In the genomic region with DNA sequence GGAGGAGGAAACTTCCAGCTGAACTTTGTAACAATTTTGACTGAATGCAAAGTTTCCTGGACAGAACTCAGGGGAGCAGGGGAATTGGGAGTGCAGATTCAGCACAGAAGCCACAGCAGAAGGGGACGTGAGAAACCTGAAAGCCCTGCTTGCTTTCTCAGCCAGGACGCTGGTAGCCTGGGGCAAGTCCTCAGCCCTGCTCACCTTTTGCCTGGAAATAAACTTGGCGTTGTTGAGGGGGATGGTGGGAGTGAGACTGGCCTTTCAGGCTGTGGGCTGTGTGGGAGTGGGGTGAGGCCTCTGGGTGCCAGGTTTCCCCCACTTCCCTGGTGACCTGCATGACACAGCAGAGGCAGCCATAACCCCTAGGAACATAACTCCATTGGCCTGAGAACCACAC, we compare ENCODE assay signal across 23 cellular contexts.
"Had no signal": no experiment of that assay in that cellular context is flagged by ENCODE, and none has a peak within 500 bp of the region (broad histone marks: within the 10 kb centered on the region; RNA-seq: fewer than 3 reads in every experiment).

No MANE protein-coding gene starts in this region.

- H3K9me3 Mint-ChIP-seq: activated CD4-positive, alpha-beta T cell treated with anti-CD3 and anti-CD28 coated beads, Interleukin-2, amount 10 ng/mL, durations not matched to agents 24 days and 14 days had no signal

- H3K27me3 Mint-ChIP-seq: activated B cell treated with CpG ODN at 0.5 μM for 24 hours; activated CD4-positive, alpha-beta T cell treated with anti-CD3 and anti-CD28 coated beads, Interleukin-2, amount 10 ng/mL, durations not matched to agents 24 days and 14 days; activated naive CD8-positive, alpha-beta T cell treated with anti-CD3 and anti-CD28 coated beads, Interleukin-2, amount 50 U/mL, for 24 hours; central memory CD8-positive, alpha-beta T cell; T-helper 17 cell had no signal

- DNase-seq: activated B cell treated with CpG ODN at 0.5 μM for 24 hours; activated CD4-positive, alpha-beta T cell treated with anti-CD3 and anti-CD28 coated beads for 1 hour; activated CD4-positive, alpha-beta T cell treated with anti-CD3 and anti-CD28 coated beads, Interleukin-2, amount 10 ng/mL, durations not matched to agents 24 days and 14 days; activated CD4-positive, alpha-beta T cell treated with anti-CD3 and anti-CD28 coated beads, Interleukin-2, amount 50 U/mL, for 48 hours; activated effector memory CD4-positive, alpha-beta T cell treated with anti-CD3 and anti-CD28 coated beads, Interleukin-2, amount 50 U/mL, for 16 hours; activated naive CD4-positive, alpha-beta T cell treated with Interleukin-2 at 50 U/mL for 16 hours; activated naive CD8-positive, alpha-beta T cell treated with anti-CD3 and anti-CD28 coated beads, Interleukin-2, amount 50 U/mL, for 24 hours; activated T-cell treated with anti-CD3 and anti-CD28 coated beads, Interleukin-2, amount 50 U/mL, for 4 hours; Kasumi-1; KBM-7; NCI-H1092; NCI-H2029; NCI-H2107; NCI-H226; NCI-H526; NCI-H774; OCI-M1; SIG-M5; T-helper 17 cell; T-helper 9 cell had no signal

- H3K27ac Mint-ChIP-seq: activated B cell treated with CpG ODN at 0.5 μM for 24 hours; activated CD4-positive, alpha-beta T cell treated with anti-CD3 and anti-CD28 coated beads, Interleukin-2, amount 10 ng/mL, durations not matched to agents 24 days and 14 days; activated naive CD4-positive, alpha-beta T cell treated with anti-CD3 and anti-CD28 coated beads, Interleukin-2, amount 50 U/mL, for 72 hours; activated naive CD8-positive, alpha-beta T cell treated with anti-CD3 and anti-CD28 coated beads, Interleukin-2, amount 50 U/mL, for 24 hours; brain; T-helper 17 cell had no signal

- H3K36me3 Mint-ChIP-seq: brain had no signal

- H3K4me3 Mint-ChIP-seq: activated B cell treated with CpG ODN at 0.5 μM for 24 hours; activated CD4-positive, alpha-beta T cell treated with anti-CD3 and anti-CD28 coated beads, Interleukin-2, amount 10 ng/mL, durations not matched to agents 24 days and 14 days; activated naive CD8-positive, alpha-beta T cell treated with anti-CD3 and anti-CD28 coated beads, Interleukin-2, amount 50 U/mL, for 24 hours; activated T-cell treated with anti-CD3 and anti-CD28 coated beads, Interleukin-2, amount 50 U/mL, for 4 hours; brain; central memory CD8-positive, alpha-beta T cell; T-helper 17 cell had no signal

- H3K4me1 Mint-ChIP-seq: activated B cell treated with CpG ODN at 0.5 μM for 24 hours; activated CD4-positive, alpha-beta T cell treated with anti-CD3 and anti-CD28 coated beads, Interleukin-2, amount 10 ng/mL, durations not matched to agents 24 days and 14 days; activated naive CD8-positive, alpha-beta T cell treated with anti-CD3 and anti-CD28 coated beads, Interleukin-2, amount 50 U/mL, for 24 hours; brain; central memory CD8-positive, alpha-beta T cell; T-helper 17 cell had no signal

- ATAC-seq: activated naive CD4-positive, alpha-beta T cell treated with anti-CD3 and anti-CD28 coated beads, Interleukin-2, amount 50 U/mL, for 72 hours; activated naive CD8-positive, alpha-beta T cell treated with anti-CD3 and anti-CD28 coated beads, Interleukin-2, amount 50 U/mL, for 24 hours; activated T-cell treated with anti-CD3 and anti-CD28 coated beads, Interleukin-2, amount 50 U/mL, for 4 hours; T-helper 17 cell had no signal
